Comparison of ENCODE assay signal across 8 cellular contexts in genomic region chr18:62186656-62187542, GRCh38. TPM values are rescaled to one million over a fixed set of nuclear protein-coding genes. Genes with fewer than 3 reads are reported as not detected.
DNase-seq lines count a peak whose midpoint lies in the region; ATAC-seq, FAIRE-seq and TF ChIP-seq lines count a peak whose summit lies in the region.

Gene PIGN, minus strand, starts transcription at chr18:62187056. Its CDS starts 25,703 bp downstream, at chr18:62161353.
Gene RELCH, plus strand, starts transcription at chr18:62187255. Its CDS starts 251 bp downstream, at chr18:62187506.

- H3K4me3 Mint-ChIP-seq in memory B cell: peak within 1 kb of the TSS; percentile 89

- 0% methylated on average over 53 of the region's 58 CpGs; no CpG with 5 or more reads in 1 of the 2 experiments for WGBS in H1 (ENCODE audit: extremely low coverage in 1 of 2, insufficient coverage in 1 of 2, insufficient read length in 1 of 2, insufficient replicate concordance in 2 of 2, low coverage in 1 of 2, low lambda C conversion rate in 2 of 2, missing lambda C conversion rate in 1 of 2), 2 experiments

- H3K4me2 ChIP-seq in H1 (ENCODE audit: insufficient read depth in 1 of 2, low read depth in 2 of 2, low read length in 2 of 2): peak within 1 kb of the TSS; percentile 79 to 90

- H3K56ac ChIP-seq in H1 (replicated peaks; ENCODE audit: insufficient read length, low read depth, low read length): peak within 1 kb of the TSS; percentile 83

- ATAC-seq in GM21367 (IDR thresholded peaks at IDR 0.05; ENCODE audit: unreplicated experiment) (peak; percentile 88), memory B cell (ENCODE audit: low read depth) (peak; percentile 88)

- H2BK15ac ChIP-seq in H1 (ENCODE audit: low read length): peak within 1 kb of the TSS; percentile 83; the same call in 1 of the 2 replicates

- H3K27me3 Mint-ChIP-seq in memory B cell: no peaks in the 10 kb centered on the region

- H3K36me3 ChIP-seq in H1 (ENCODE audit: control insufficient read depth in 2 of 4, insufficient read depth in 4 of 4, low read length in 3 of 4): no peaks in the 10 kb centered on the region

- no peak within 1 kb of the TSS for H2BK20ac ChIP-seq in H1 (ENCODE audit: low read length)

- H2AFZ ChIP-seq in H1 (ENCODE audit: low read length): peak within 1 kb of the TSS; percentile 96

- H3K9me3 Mint-ChIP-seq in memory B cell: no peaks in the 10 kb centered on the region

- H3K9ac ChIP-seq in H1 (replicated peaks in 1 of 4; ENCODE audit: extremely low read depth in 1 of 4, low read depth in 3 of 4, low read length in 3 of 4): peak within 1 kb of the TSS; percentile 78 to 97 (median 96)

- FAIRE-seq in HTR-8/SVneo (lab: Jason Lieb, UNC) (no peak), H1 (lab: Jason Lieb, UNC) (peak; percentile 79)

- no peak; a peak in 1 of 4 replicates for TF ChIP-seq RAD21 in H1 (IDR thresholded peaks at IDR 0.05 in 1 of 2, conservative IDR thresholded peaks at IDR 0.05 in 1 of 2; ENCODE audit: low read depth in 2 of 2, low read length in 2 of 2)

- POLR2A ChIA-PET in H1 (lab: Charles Lee; ENCODE audit: partially characterized antibody): interaction anchor here (0.6 to 2.5 kb wide), 13 partner anchors 10 to 139 kb away, joined by 3 to 23 read pairs (median 3); partner anchors contain the start of gene TNFRSF11A

- peaks cover 11% of the 10 kb centered on the region for H3K36me3 Mint-ChIP-seq in memory B cell

- peaks cover 0 to 51% of the 10 kb centered on the region in 2 experiments; a peak in 3 of 4 replicates for H3K79me2 ChIP-seq in H1 (ENCODE audit: control insufficient read depth in 1 of 2, insufficient read depth in 2 of 2, low read length in 2 of 2)

- peak within 1 kb of the TSS; percentile 96 to 100 (median 99) for H3K4me3 ChIP-seq in H1 (ENCODE audit: extremely low read depth in 1 of 4, insufficient read depth in 2 of 4, low read depth in 3 of 4, low read length in 4 of 4)

- H3K27ac ChIP-seq in H1 (ENCODE audit: low read depth, low read length): peak within 1 kb of the TSS; percentile 97

- H3K18ac ChIP-seq in H1 (ENCODE audit: extremely low read depth, low read length): peak within 1 kb of the TSS; percentile 93

- peak within 1 kb of the TSS; percentile 84 for H4K5ac ChIP-seq in H1 (ENCODE audit: insufficient read length, low read depth, low read length)

- DNase-seq in COLO829 (ENCODE audit: low spot score) (peak; percentile 100), HTR-8/SVneo (ENCODE audit: insufficient read length, low spot score) (peak; percentile 89), NOMO-1 treated with dmso at 0.1 percent for 144 hours (lab: John Stamatoyannopoulos, UW; ENCODE audit: unreplicated experiment) (peak; percentile 98), H1 (ENCODE audit: low read depth in 1 of 2, low spot score in 2 of 2) (peak; percentile 91 to 95), memory B cell (ENCODE audit: low spot score in 2 of 2) (peak; percentile 83 to 92)
- DNase-seq in activated CD8-positive, alpha-beta memory T cell treated with anti-CD3 and anti-CD28 coated beads for 48 hours (ENCODE audit: low read depth in 2 of 3, low spot score in 2 of 3): peak; percentile 64 to 85 (median 83)
- DNase-seq in stimulated activated CD8-positive, alpha-beta memory T cell treated with anti-CD3 and anti-CD28 coated beads, Interleukin-12 subunit alpha, Interleukin-12 subunit beta, amount 100 ng/mL, for 24 hours (ENCODE audit: extremely low read depth): peak; percentile 86

- H2BK120ac ChIP-seq in H1 (replicated peaks; ENCODE audit: low read depth, low read length): no peak within 1 kb of the TSS

- peaks cover 28% of the 10 kb centered on the region for H3K4me1 Mint-ChIP-seq in memory B cell

- peak; percentile 90 to 92 for TF ChIP-seq POLR2A in H1 (IDR thresholded peaks at IDR 0.05; ENCODE audit: control extremely low read depth in 1 of 2, low read depth in 2 of 2, low read length in 2 of 2)

- no peak for TF ChIP-seq EP300 in H1 (IDR thresholded peaks at IDR 0.05; ENCODE audit: borderline replicate concordance in 1 of 2, low read depth in 2 of 2, low read length in 2 of 2)

- no peaks in the 10 kb centered on the region; a peak in 1 of 7 replicates for H3K4me1 ChIP-seq in H1 (replicated peaks in 1 of 4; ENCODE audit: control insufficient read depth in 3 of 4, insufficient read depth in 4 of 4, low read length in 3 of 4)

- H3K27ac Mint-ChIP-seq in memory B cell: peak within 1 kb of the TSS; percentile 92

- no peak within 1 kb of the TSS for H3K23ac ChIP-seq in H1 (ENCODE audit: insufficient read length)

- H2BK5ac ChIP-seq in H1 (ENCODE audit: low read depth, low read length): peak within 1 kb of the TSS; percentile 94

- H3K27me3 ChIP-seq in H1 (replicated peaks in 1 of 4; ENCODE audit: control insufficient read depth in 3 of 4, extremely low read depth in 1 of 4, insufficient read depth in 3 of 4, low read length in 3 of 4): no peaks in the 10 kb centered on the region

- peaks cover 6 to 11% of the 10 kb centered on the region in 2 experiments for H4K20me1 ChIP-seq in H1 (replicated peaks in 1 of 2; ENCODE audit: control insufficient read depth in 1 of 2, insufficient read depth in 2 of 2, low read length in 2 of 2)

- H4K91ac ChIP-seq in H1 (replicated peaks; ENCODE audit: insufficient read length, low read length): peak within 1 kb of the TSS; percentile 63

- H2BK12ac ChIP-seq in H1 (ENCODE audit: low read depth, low read length): peak within 1 kb of the TSS; percentile 77; the same call in 1 of the 2 replicates

- no peak within 1 kb of the TSS for H2AK5ac ChIP-seq in H1 (ENCODE audit: low read depth, low read length)

- H3K14ac ChIP-seq in H1 (ENCODE audit: insufficient read length): no peak within 1 kb of the TSS

- peaks cover 7% of the 10 kb centered on the region; the same call in 1 of the 2 replicates for H3K23me2 ChIP-seq in H1 (ENCODE audit: low read depth, low read length)

- peak within 1 kb of the TSS; percentile 96 for H4K8ac ChIP-seq in H1 (ENCODE audit: extremely low read depth, insufficient read depth, low read length)

- H3K9me3 ChIP-seq in H1 (ENCODE audit: insufficient read depth in 2 of 2, low read depth in 1 of 2, low read length in 1 of 2): no peaks in the 10 kb centered on the region

- no peaks in the 10 kb centered on the region; the same call in 1 of the 2 replicates for H3K79me1 ChIP-seq in H1 (ENCODE audit: low read depth, low read length)

- CTCF ChIA-PET in H1 (lab: Charles Lee; ENCODE audit: partially characterized antibody): interaction anchor here (0.5 to 2.2 kb wide), 12 partner anchors 9 to 426 kb away, joined by 3 to 16 read pairs (median 3); no protein-coding TSS in a partner anchor

- no peak for TF ChIP-seq CTCF in H1 (IDR thresholded peaks at IDR 0.05; ENCODE audit: control extremely low read depth in 1 of 3, insufficient read depth in 1 of 3, low read depth in 1 of 3, low read length in 3 of 3)

- no peak within 1 kb of the TSS for H3K4ac ChIP-seq in H1 (replicated peaks; ENCODE audit: insufficient read length, low read depth, low read length)

TF ChIP-seq in H1, 55 proteins besides CTCF, POLR2A, EP300 and RAD21 (continues in another document):
- no peak; a peak in 1 of 4 replicates for TF ChIP-seq HDAC2 (IDR thresholded peaks at IDR 0.05; ENCODE audit: borderline replicate concordance in 1 of 2, low read depth in 2 of 2, low read length in 2 of 2)
- TF ChIP-seq RBBP5 (IDR thresholded peaks at IDR 0.05; ENCODE audit: borderline replicate concordance, low read depth, low read length): peak; percentile 33; the same call in 1 of the 2 replicates
- no peak for TF ChIP-seq TEAD4 (IDR thresholded peaks at IDR 0.05; ENCODE audit: low read depth, low read length)
- TF ChIP-seq KDM5A (IDR thresholded peaks at IDR 0.05; ENCODE audit: low read length): no peak
- TF ChIP-seq SP1 (IDR thresholded peaks at IDR 0.05; ENCODE audit: low read depth, low read length): peak; percentile 91
- TF ChIP-seq SAP30 (IDR thresholded peaks at IDR 0.05; ENCODE audit: insufficient read depth, insufficient replicate concordance, low read length): peak; percentile 94
- no peak for TF ChIP-seq TCF12 (IDR thresholded peaks at IDR 0.05; ENCODE audit: low read depth, low read length)
- TF ChIP-seq CEBPB (IDR thresholded peaks at IDR 0.05; ENCODE audit: low read depth, low read length): no peak
- TF ChIP-seq POU5F1 (IDR thresholded peaks at IDR 0.05; ENCODE audit: low read depth, low read length): no peak
- TF ChIP-seq NANOG (IDR thresholded peaks at IDR 0.05; ENCODE audit: insufficient read depth, low read depth, low read length, poor library complexity, severe bottlenecking): no peak
- TF ChIP-seq BRCA1 (IDR thresholded peaks at IDR 0.05; ENCODE audit: low read depth, low read length): peak; percentile 81
- TF ChIP-seq CBX5 (IDR thresholded peaks at IDR 0.05; ENCODE audit: low read depth, low read length): no peak
- TF ChIP-seq SIX5 (IDR thresholded peaks at IDR 0.05; ENCODE audit: low read depth, low read length): no peak
- TF ChIP-seq CHD2 (IDR thresholded peaks at IDR 0.05; ENCODE audit: low read length): peak; percentile 96
- TF ChIP-seq ATF3 (IDR thresholded peaks at IDR 0.05; ENCODE audit: insufficient read depth, low read depth, low read length): no peak
- TF ChIP-seq EZH2 (IDR thresholded peaks at IDR 0.05; ENCODE audit: low read depth, low read length, severe bottlenecking): no peak

RNA-seq across cellular contexts. Expression of gene PIGN, which starts in this region (rescaled TPM):
- 26.2 and 26.3 TPM in 2 replicates for total RNA-seq in H1 (2021; fragmentation: NEBNext Ultra II Directional; extraction: Animal tissue kit (Norgen Biotek cat#: 25700))
- 11.3 and 20.9 TPM in 2 replicates for polyA plus RNA-seq in H1 (2011; rRNA removed)
- polyA plus RNA-seq in H1 (2011; cell fraction: cytosol; rRNA removed): 12.7 TPM
- polyA plus RNA-seq in H1 (2011; cell fraction: nucleus; rRNA removed): 5.3 TPM
- 9.4 to 13.6 TPM (median 10.9 TPM) in 4 replicates for polyA plus RNA-seq in H1 (2012, experiment 1 of 2)
- 1.9 TPM for polyA plus RNA-seq in H1 (2012, experiment 2 of 2)
- polyA plus RNA-seq in H1 (2013, experiment 1 of 2): 16.6 TPM
- 19.7 TPM for polyA plus RNA-seq in H1 (2013, experiment 2 of 2)
- 76.1 and 77.3 TPM in 2 replicates for polyA minus RNA-seq in H1 (2011; rRNA and poly(A)+ RNA removed)
- polyA minus RNA-seq in H1 (2011; cell fraction: cytosol; rRNA and poly(A)+ RNA removed): 16.5 TPM
- polyA minus RNA-seq in H1 (2011; cell fraction: nucleus; rRNA and poly(A)+ RNA removed): 71.4 TPM

RNA-seq across cellular contexts. Expression of gene RELCH, which starts in this region (rescaled TPM):
- 26.9 and 27.4 TPM in 2 replicates for total RNA-seq in H1 (2021; fragmentation: NEBNext Ultra II Directional; extraction: Animal tissue kit (Norgen Biotek cat#: 25700))
- polyA plus RNA-seq in H1 (2011; rRNA removed): 7.3 and 8.6 TPM in 2 replicates
- polyA plus RNA-seq in H1 (2011; cell fraction: cytosol; rRNA removed): 10.4 TPM
- 17.2 TPM for polyA plus RNA-seq in H1 (2011; cell fraction: nucleus; rRNA removed)
- 14.0 to 20.0 TPM (median 18.8 TPM) in 4 replicates for polyA plus RNA-seq in H1 (2012, experiment 1 of 2)
- 0.73 TPM for polyA plus RNA-seq in H1 (2012, experiment 2 of 2)
- 14.1 TPM for polyA plus RNA-seq in H1 (2013, experiment 1 of 2)
- polyA plus RNA-seq in H1 (2013, experiment 2 of 2): 14.3 TPM
- 94.5 and 96.5 TPM in 2 replicates for polyA minus RNA-seq in H1 (2011; rRNA and poly(A)+ RNA removed)
- 24.4 TPM for polyA minus RNA-seq in H1 (2011; cell fraction: cytosol; rRNA and poly(A)+ RNA removed)
- 132 TPM for polyA minus RNA-seq in H1 (2011; cell fraction: nucleus; rRNA and poly(A)+ RNA removed)

Comparison
In these comparisons a context has a peak if more than half of its experiments do, and no peak if none do; other contexts are left out.
1. Peak in every context shown above with its lines: DNase-seq, ATAC-seq, H3K4me3 ChIP-seq and H3K27ac ChIP-seq.